Comparison of ENCODE assay signal across 12 cellular contexts in genomic region chr3:160577551-160578195, GRCh38. TPM values are rescaled to one million over a fixed set of nuclear protein-coding genes. Genes with fewer than 3 reads are reported as not detected.
DNase-seq lines count a peak whose midpoint lies in the region; ATAC-seq and TF ChIP-seq lines count a peak whose summit lies in the region.
"Had no signal": no experiment of that assay in that cellular context is flagged by ENCODE, and none has a peak within 500 bp of the region (broad histone marks: within the 10 kb centered on the region; RNA-seq: fewer than 3 reads in every experiment).

No MANE protein-coding gene starts in this region.

- H3K27me3 ChIP-seq in left ventricle myocardium inferior (ENCODE audit: low read depth) = no peaks in the 10 kb centered on the region
- H3K27me3 ChIP-seq: BLaER1 had no signal

- no peaks in the 10 kb centered on the region for H3K36me3 Mint-ChIP-seq in activated T-helper 2 cell treated with anti-CD3 and anti-CD28 coated beads, Interferon-gamma antibody, Interleukin-2, Interleukin-4, amounts not matched to agents 10 μg/mL and 5 μg/mL and 100 μg/mL, durations not matched to agents 14 hours and 24 hours and 36 hours (ENCODE audit: low read depth)
- H3K36me3 Mint-ChIP-seq: IgD-negative memory B cell had no signal

- H3K4me3 Mint-ChIP-seq in activated T-helper 2 cell treated with anti-CD3 and anti-CD28 coated beads, Interferon-gamma antibody, Interleukin-2, Interleukin-4, amounts not matched to agents 10 μg/mL and 5 μg/mL and 100 μg/mL, durations not matched to agents 14 hours and 24 hours and 36 hours (ENCODE audit: low read depth) = no peak overlapping the region
- H3K4me3 Mint-ChIP-seq: IgD-negative memory B cell, nephron progenitor cell had no signal

- H3K4me1 ChIP-seq in left ventricle myocardium inferior = peaks cover 8% of the 10 kb centered on the region
- H3K4me1 ChIP-seq: SJSA1 had no signal

- CTCF ChIA-PET in HEK293T (lab: Yijun Ruan, JAX) = no interaction called here

- H3K4me3 ChIP-seq in left ventricle myocardium inferior = no peak overlapping the region
- H3K4me3 ChIP-seq: BLaER1, SJSA1 had no signal

- ATAC-seq in HG03469 (IDR thresholded peaks at IDR 0.05; ENCODE audit: unreplicated experiment) = no peak

- no peak overlapping the region for H3K27ac Mint-ChIP-seq in activated T-helper 2 cell treated with anti-CD3 and anti-CD28 coated beads, Interferon-gamma antibody, Interleukin-2, Interleukin-4, amounts not matched to agents 10 μg/mL and 5 μg/mL and 100 μg/mL, durations not matched to agents 14 hours and 24 hours and 36 hours
- H3K27ac Mint-ChIP-seq: IgD-negative memory B cell, nephron progenitor cell had no signal

- peaks cover 26% of the 10 kb centered on the region for H3K27me3 Mint-ChIP-seq in activated T-helper 2 cell treated with anti-CD3 and anti-CD28 coated beads, Interferon-gamma antibody, Interleukin-2, Interleukin-4, amounts not matched to agents 10 μg/mL and 5 μg/mL and 100 μg/mL, durations not matched to agents 14 hours and 24 hours and 36 hours (ENCODE audit: low read depth)

- peaks cover 2% of the 10 kb centered on the region for H3K4me1 Mint-ChIP-seq in activated T-helper 2 cell treated with anti-CD3 and anti-CD28 coated beads, Interferon-gamma antibody, Interleukin-2, Interleukin-4, amounts not matched to agents 10 μg/mL and 5 μg/mL and 100 μg/mL, durations not matched to agents 14 hours and 24 hours and 36 hours (ENCODE audit: low read depth)

- intact Hi-C loops in left ventricle myocardium inferior (cut with micrococcal nuclease) = no loop called here
- intact Hi-C loops in activated T-helper 2 cell treated with anti-CD3 and anti-CD28 coated beads, Interferon-gamma antibody, Interleukin-2, Interleukin-4, amounts not matched to agents 10 μg/mL and 5 μg/mL and 100 μg/mL, durations not matched to agents 14 hours and 24 hours and 36 hours (cut with micrococcal nuclease) = no loop called here

- TF ChIP-seq CTCF in 22Rv1 (IDR thresholded peaks at IDR 0.05) (peak; percentile 33; the same call in 1 of the 2 replicates), left ventricle myocardium inferior (IDR thresholded peaks at IDR 0.05; ENCODE audit: borderline replicate concordance) (peak; percentile 26)

- H3K9me3 Mint-ChIP-seq in activated T-helper 2 cell treated with anti-CD3 and anti-CD28 coated beads, Interferon-gamma antibody, Interleukin-2, Interleukin-4, amounts not matched to agents 10 μg/mL and 5 μg/mL and 100 μg/mL, durations not matched to agents 14 hours and 24 hours and 36 hours = peaks cover 13% of the 10 kb centered on the region

- H3K27ac ChIP-seq in 22Rv1 (no peak overlapping the region), left ventricle myocardium inferior (replicated peaks) (peak overlapping the region; percentile 56)
- H3K27ac ChIP-seq: BLaER1, SJSA1 had no signal

- H3K9me3 ChIP-seq in left ventricle myocardium inferior (replicated peaks) = peaks cover 19% of the 10 kb centered on the region
- H3K9me3 ChIP-seq: SJSA1 had no signal

- peak; percentile 42 for DNase-seq in HEK293T (ENCODE audit: extremely low spot score)
- DNase-seq in SW480 (ENCODE audit: low spot score) = peak; percentile 13
- DNase-seq in left ventricle myocardium inferior = no peak
- no peak for DNase-seq in hypothalamus (lab: John Stamatoyannopoulos, UW)
- DNase-seq in nucleus accumbens (lab: John Stamatoyannopoulos, UW) = no peak
- DNase-seq in activated T-helper 2 cell treated with anti-CD3 and anti-CD28 coated beads, Interferon-gamma antibody, Interleukin-2, Interleukin-4, amounts not matched to agents 10 μg/mL and 5 μg/mL and 100 μg/mL, durations not matched to agents 14 hours and 24 hours and 36 hours (ENCODE audit: low spot score) = no peak
- DNase-seq: nephron progenitor cell had no signal

- POLR2A ChIA-PET in HEK293T (lab: Yijun Ruan, JAX) = no interaction called here

- H3K36me3 ChIP-seq in left ventricle myocardium inferior = no peaks in the 10 kb centered on the region
- H3K36me3 ChIP-seq: SJSA1 had no signal

TF ChIP-seq in HEK293T, 16 proteins besides CTCF, POLR2A, EP300 and RAD21:
- TF ChIP-seq PKNOX1 (IDR thresholded peaks at IDR 0.05) = peak; percentile 91
- no peak for TF ChIP-seq ZNF384 (IDR thresholded peaks at IDR 0.05)

RNA-seq across cellular contexts. Expression of gene KPNA4, which starts 12.3 kb away (rescaled TPM):
- total RNA-seq in left ventricle myocardium inferior = 130 TPM
- 69.8 and 71.2 TPM in 2 replicates for total RNA-seq in activated T-helper 2 cell treated with anti-CD3 and anti-CD28 coated beads, Interferon-gamma antibody, Interleukin-2, Interleukin-4, amounts not matched to agents 10 μg/mL and 5 μg/mL and 100 μg/mL, durations not matched to agents 14 hours and 24 hours and 36 hours

Comparison
In these comparisons a context has a peak if more than half of its experiments do, and no peak if none do; other contexts are left out.
1. DNase-seq: peak in HEK293T (single experiment) and SW480 (single experiment); none in left ventricle myocardium inferior (single experiment), hypothalamus (0 of 51), nucleus accumbens (0 of 56) and activated T-helper 2 cell treated with anti-CD3 and anti-CD28 coated beads, Interferon-gamma antibody, Interleukin-2, Interleukin-4, amounts not matched to agents 10 μg/mL and 5 μg/mL and 100 μg/mL, durations not matched to agents 14 hours and 24 hours and 36 hours (single experiment).